ENCODE assay signal across 8 cellular contexts in genomic region chrX:47658684-47659515, GRCh38. TPM values are rescaled to one million over a fixed set of nuclear protein-coding genes. Genes with fewer than 3 reads are reported as not detected.
A peak's percentile ranks its signal among the peaks of the same experiment; 100 is the strongest.
DNase-seq lines count a peak whose midpoint lies in the region; ATAC-seq and TF ChIP-seq lines count a peak whose summit lies in the region.

A gene with protein sequence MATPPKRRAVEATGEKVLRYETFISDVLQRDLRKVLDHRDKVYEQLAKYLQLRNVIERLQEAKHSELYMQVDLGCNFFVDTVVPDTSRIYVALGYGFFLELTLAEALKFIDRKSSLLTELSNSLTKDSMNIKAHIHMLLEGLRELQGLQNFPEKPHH (minus strand): TSS chrX:47659180. CDS start chrX:47658927, 253 bp downstream.

- H2AFZ ChIP-seq in OCI-LY7 (ENCODE audit: low read length), result peak within 1 kb of the TSS; percentile 92

- H3K4me1 Mint-ChIP-seq in Calu3 (ENCODE audit: low read depth, unreplicated experiment), result no peaks in the 10 kb centered on the region
- no peaks in the 10 kb centered on the region for H3K4me1 Mint-ChIP-seq in endothelial cell (ENCODE audit: unreplicated experiment)

- no peaks in the 10 kb centered on the region for H4K20me1 ChIP-seq in OCI-LY7 (ENCODE audit: insufficient read depth, low read length)

- H3K27ac Mint-ChIP-seq in Calu3 (ENCODE audit: unreplicated experiment) (peak within 1 kb of the TSS; percentile 96), endothelial cell (ENCODE audit: unreplicated experiment) (peak within 1 kb of the TSS; percentile 93)

- H3K27ac ChIP-seq in OCI-LY7 (ENCODE audit: low read depth, low read length, poor library complexity, severe bottlenecking), result peak within 1 kb of the TSS; percentile 93

- no TSS peak for BruUV-seq in Calu3 (replicated peaks; lab: Mats Ljungman, UMichigan)
- BruUV-seq in OCI-LY7 (replicated peaks; lab: Mats Ljungman, UMichigan), result no TSS peak

- peaks cover 24% of the 10 kb centered on the region for H3K36me3 Mint-ChIP-seq in Calu3 (ENCODE audit: insufficient read depth, unreplicated experiment)
- peaks cover 6% of the 10 kb centered on the region for H3K36me3 Mint-ChIP-seq in endothelial cell (ENCODE audit: low read depth, unreplicated experiment)

- CTCF ChIA-PET in Calu3 (lab: Charles Lee) (no interaction called here), OCI-LY7 (lab: Charles Lee; ENCODE audit: unreplicated experiment) (no interaction called here)

- no peaks in the 10 kb centered on the region for H3K9me3 ChIP-seq in OCI-LY7 (ENCODE audit: low read length)

- peaks cover 41% of the 10 kb centered on the region for H3K36me3 ChIP-seq in OCI-LY7 (ENCODE audit: insufficient read depth, low read length)

- H3K4me2 ChIP-seq in OCI-LY7 (ENCODE audit: low read length), result peak within 1 kb of the TSS; percentile 86

- H3K9me3 Mint-ChIP-seq in Calu3 (ENCODE audit: low read depth, unreplicated experiment), result peaks cover 4% of the 10 kb centered on the region
- no peaks in the 10 kb centered on the region for H3K9me3 Mint-ChIP-seq in endothelial cell (ENCODE audit: unreplicated experiment)

- intact Hi-C loops in Calu3 (cut with micrococcal nuclease; ENCODE audit: unreplicated experiment), result loop anchor here (2.0 to 10.0 kb wide), 2 partner anchors 76 to 94 kb away; partner anchors contain the start of genes ARAF and TIMP1
- intact Hi-C loops in OCI-LY7 (cut with micrococcal nuclease; ENCODE audit: unreplicated experiment), result loop anchor here (1.0 to 10.0 kb wide), 4 partner anchors 9 to 366 kb away; partner anchors contain the start of genes ELK1 and ZNF81

- no peaks in the 10 kb centered on the region for H3K9me2 ChIP-seq in OCI-LY7 (ENCODE audit: insufficient read depth, low read length)

- peak within 1 kb of the TSS; percentile 94 for H3K4me3 ChIP-seq in OCI-LY7 (ENCODE audit: low read depth, low read length, poor library complexity, severe bottlenecking)

- TF ChIP-seq CTCF in Calu3 (IDR thresholded peaks at IDR 0.05; ENCODE audit: unreplicated experiment) (no peak), OCI-LY7 (conservative IDR thresholded peaks at IDR 0.05; ENCODE audit: low read length) (no peak), endothelial cell (IDR thresholded peaks at IDR 0.05; ENCODE audit: unreplicated experiment) (no peak)

- no peaks in the 10 kb centered on the region for H3K27me3 Mint-ChIP-seq in Calu3 (ENCODE audit: unreplicated experiment)
- no peaks in the 10 kb centered on the region for H3K27me3 Mint-ChIP-seq in endothelial cell (ENCODE audit: unreplicated experiment)

- POLR2A ChIA-PET in OCI-LY7 (lab: Charles Lee), result no interaction called here

- peaks cover 16% of the 10 kb centered on the region for H3K4me1 ChIP-seq in OCI-LY7 (ENCODE audit: insufficient read depth, low read length, poor library complexity, severe bottlenecking)

- peak; percentile 76 for ATAC-seq in GM21515 (IDR thresholded peaks at IDR 0.05; ENCODE audit: unreplicated experiment)

- H3K4me3 Mint-ChIP-seq in Calu3 (ENCODE audit: low read depth, unreplicated experiment) (peak within 1 kb of the TSS; percentile 74), endothelial cell (ENCODE audit: unreplicated experiment) (peak within 1 kb of the TSS; percentile 90)

- peaks cover 16% of the 10 kb centered on the region for H3K79me2 ChIP-seq in OCI-LY7 (ENCODE audit: insufficient read depth, low read depth, low read length)

- DNase-seq in Calu3 (peak; percentile 95), HuH-7.5 (ENCODE audit: low spot score) (peak; percentile 42), OCI-LY7 (ENCODE audit: low spot score) (peak; percentile 94), activated T-cell treated with anti-CD3 and anti-CD28 coated beads for 1 hour (ENCODE audit: low read depth) (peak; percentile 80), endothelial cell (ENCODE audit: low spot score) (peak; percentile 80), middle frontal gyrus (ENCODE audit: extremely low spot score, low spot score) (peak; percentile 70)
- peak; percentile 82 to 88 for DNase-seq in stimulated activated CD8-positive, alpha-beta memory T cell treated with anti-CD3 and anti-CD28 coated beads, Interleukin-2, amount 100 ng/mL, for 48 hours (ENCODE audit: low read depth in 2 of 2)

RNA-seq across cellular contexts. Expression of the gene that starts here (rescaled TPM):
- total RNA-seq in Calu3 (2022) (112 and 116 TPM in 2 replicates), OCI-LY7 (2022) (171 and 201 TPM in 2 replicates), endothelial cell (ENCODE audit: unreplicated experiment) (76.5 TPM)
- 250 and 284 TPM in 2 replicates for total RNA-seq in OCI-LY7 (2014; rRNA removed; shearing (Covaris generic))

Comparison
In these comparisons a context has a peak if more than half of its experiments do, and no peak if none do; other contexts are left out.
1. Peak in every context shown above with its lines: DNase-seq, ATAC-seq, H3K4me3 ChIP-seq and H3K27ac ChIP-seq.
2. DNase-seq: peak in every context shown above with its lines; median percentile 95 in Calu3; 94 in OCI-LY7; 85 in stimulated activated CD8-positive, alpha-beta memory T cell treated with anti-CD3 and anti-CD28 coated beads, Interleukin-2, amount 100 ng/mL, for 48 hours; 80 in activated T-cell treated with anti-CD3 and anti-CD28 coated beads for 1 hour; 80 in endothelial cell; 70 in middle frontal gyrus; 42 in HuH-7.5.